ENCODE assay signal across 15 cellular contexts in the genomic region with DNA sequence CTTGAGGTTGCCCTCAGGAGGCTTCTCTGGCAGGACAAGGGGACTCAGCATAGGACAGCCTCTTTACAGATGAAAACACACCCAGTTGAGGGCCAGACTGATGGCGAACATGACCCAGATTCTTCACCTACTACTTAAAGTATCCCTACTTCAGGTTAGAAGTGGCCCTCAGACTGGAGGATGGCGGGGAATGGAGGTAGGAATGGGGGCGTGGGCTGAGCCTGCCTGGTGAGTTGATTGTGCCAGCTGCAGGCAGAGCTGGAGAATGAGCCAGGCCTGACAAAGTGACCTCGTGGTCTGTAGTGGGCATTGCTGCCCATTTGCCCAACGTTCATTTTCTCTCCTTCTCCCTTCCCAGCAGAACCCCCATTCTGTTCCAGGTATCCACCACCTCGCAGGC.
"Had no signal": no experiment of that assay in that cellular context is flagged by ENCODE, and none has a peak within 500 bp of the region (broad histone marks: within the 10 kb centered on the region; RNA-seq: fewer than 3 reads in every experiment).

No MANE protein-coding gene starts in this region.

- H3K27ac ChIP-seq: colonic mucosa had no signal

- H3K9me3 ChIP-seq: colonic mucosa, heart left ventricle, tibial artery had no signal

- H3K4me1 Mint-ChIP-seq: memory B cell; naive B cell; stimulated activated effector memory CD8-positive, alpha-beta T cell treated with anti-CD3 and anti-CD28 coated beads, Interleukin-12 subunit alpha, Interleukin-12 subunit beta, amount 100 ng/mL, for 72 hours had no signal

- H3K4me3 ChIP-seq: colonic mucosa, heart left ventricle, tibial artery had no signal

- H3K4me3 Mint-ChIP-seq: memory B cell; mesothelial cell of epicardium; naive B cell; nephron; stimulated activated effector memory CD8-positive, alpha-beta T cell treated with anti-CD3 and anti-CD28 coated beads, Interleukin-12 subunit alpha, Interleukin-12 subunit beta, amount 100 ng/mL, for 72 hours had no signal

- H3K27me3 Mint-ChIP-seq: memory B cell had no signal

- DNase-seq: caudate nucleus; colonic mucosa; dermis blood vessel endothelial cell; hippocampal formation; left colon; naive B cell; stimulated activated CD4-positive, alpha-beta T cell treated with anti-CD3 and anti-CD28 coated beads, Interleukin-4, amount 100 ng/mL, for 1 hour; stimulated activated CD8-positive, alpha-beta memory T cell treated with anti-CD3 and anti-CD28 coated beads, Interleukin-4, amount 100 ng/mL, for 48 hours; stimulated activated naive CD8-positive, alpha-beta T cell treated with anti-CD3 and anti-CD28 coated beads, Interleukin-15, Interleukin-2, amounts not matched to agents 100 U/mL and 50 U/mL, for 24 hours; tibial artery had no signal

- H3K9me3 Mint-ChIP-seq: memory B cell; mesothelial cell of epicardium; nephron; stimulated activated effector memory CD8-positive, alpha-beta T cell treated with anti-CD3 and anti-CD28 coated beads, Interleukin-12 subunit alpha, Interleukin-12 subunit beta, amount 100 ng/mL, for 72 hours had no signal

- H3K36me3 ChIP-seq: colonic mucosa, heart left ventricle, tibial artery had no signal

- ATAC-seq: left colon; stimulated activated effector memory CD8-positive, alpha-beta T cell treated with anti-CD3 and anti-CD28 coated beads, Interleukin-12 subunit alpha, Interleukin-12 subunit beta, amount 100 ng/mL, for 72 hours; stimulated activated naive CD8-positive, alpha-beta T cell treated with anti-CD3 and anti-CD28 coated beads, Interleukin-15, Interleukin-2, amounts not matched to agents 100 U/mL and 50 U/mL, for 24 hours had no signal

- H3K27ac Mint-ChIP-seq: memory B cell; mesothelial cell of epicardium; naive B cell; stimulated activated effector memory CD8-positive, alpha-beta T cell treated with anti-CD3 and anti-CD28 coated beads, Interleukin-12 subunit alpha, Interleukin-12 subunit beta, amount 100 ng/mL, for 72 hours had no signal

- H3K4me1 ChIP-seq: colonic mucosa had no signal

- H3K36me3 Mint-ChIP-seq: memory B cell; mesothelial cell of epicardium; naive B cell; stimulated activated effector memory CD8-positive, alpha-beta T cell treated with anti-CD3 and anti-CD28 coated beads, Interleukin-12 subunit alpha, Interleukin-12 subunit beta, amount 100 ng/mL, for 72 hours had no signal

- H3K27me3 ChIP-seq: colonic mucosa, heart left ventricle, tibial artery had no signal
